25 cellular contexts compared by ENCODE assay signal in genomic region chr2:7239078-7239477, GRCh38.
"Had no signal": no experiment of that assay in that cellular context is flagged by ENCODE, and none has a peak within 500 bp of the region (broad histone marks: within the 10 kb centered on the region; RNA-seq: fewer than 3 reads in every experiment).

No MANE protein-coding gene starts in this region.

- DNase-seq: colonic mucosa; cortex of kidney; effector CD8-positive, alpha-beta T cell; effector memory CD8-positive, alpha-beta T cell; endodermal cell; erythroblast; esophagus squamous epithelium; foreskin fibroblast; foreskin melanocyte; gastrocnemius medialis; glutamatergic neuron; head of caudate nucleus; heart right ventricle; hippocampal formation; left cardiac atrium; left lung; left ventricle myocardium superior; lower lobe of right lung; mesenchymal stem cell; mucosa of descending colon had no signal

- H3K36me3 ChIP-seq: colonic mucosa, esophagus squamous epithelium, gastrocnemius medialis, heart right ventricle, left lung, lower lobe of right lung had no signal

- FAIRE-seq: endometrium, islet of Langerhans, keratinocyte had no signal

- H3K27me3 ChIP-seq: colonic mucosa, esophagus squamous epithelium, gastrocnemius medialis, heart right ventricle, left lung had no signal

- H3K9me3 ChIP-seq: colonic mucosa, esophagus squamous epithelium, gastrocnemius medialis, heart right ventricle, left lung, lower lobe of right lung, mucosa of descending colon had no signal

- ATAC-seq: effector memory CD8-positive, alpha-beta T cell; esophagus mucosa; gastrocnemius medialis; heart right ventricle; left cardiac atrium; left lung; left ventricle myocardium superior; lower lobe of right lung; mucosa of descending colon had no signal

- H3K27ac ChIP-seq: colonic mucosa, epithelial cell of prostate, esophagus squamous epithelium, gastrocnemius medialis, heart right ventricle, left lung, lower lobe of right lung had no signal

- H3K4me1 ChIP-seq: colonic mucosa, esophagus squamous epithelium, gastrocnemius medialis, lower lobe of right lung had no signal

- H3K4me3 ChIP-seq: colonic mucosa, esophagus squamous epithelium, gastrocnemius medialis, heart right ventricle, left lung, lower lobe of right lung, mucosa of descending colon had no signal
